1 cellular context compared by ENCODE assay signal in genomic region chr3:31132132-31132769, GRCh38.
TF ChIP-seq lines count a peak whose summit lies in the region.

No MANE protein-coding gene starts in this region.

TF ChIP-seq in GM23338, 12 proteins besides CTCF, POLR2A, EP300 and RAD21 (continued from another document):
- TF ChIP-seq, protein P1, sequence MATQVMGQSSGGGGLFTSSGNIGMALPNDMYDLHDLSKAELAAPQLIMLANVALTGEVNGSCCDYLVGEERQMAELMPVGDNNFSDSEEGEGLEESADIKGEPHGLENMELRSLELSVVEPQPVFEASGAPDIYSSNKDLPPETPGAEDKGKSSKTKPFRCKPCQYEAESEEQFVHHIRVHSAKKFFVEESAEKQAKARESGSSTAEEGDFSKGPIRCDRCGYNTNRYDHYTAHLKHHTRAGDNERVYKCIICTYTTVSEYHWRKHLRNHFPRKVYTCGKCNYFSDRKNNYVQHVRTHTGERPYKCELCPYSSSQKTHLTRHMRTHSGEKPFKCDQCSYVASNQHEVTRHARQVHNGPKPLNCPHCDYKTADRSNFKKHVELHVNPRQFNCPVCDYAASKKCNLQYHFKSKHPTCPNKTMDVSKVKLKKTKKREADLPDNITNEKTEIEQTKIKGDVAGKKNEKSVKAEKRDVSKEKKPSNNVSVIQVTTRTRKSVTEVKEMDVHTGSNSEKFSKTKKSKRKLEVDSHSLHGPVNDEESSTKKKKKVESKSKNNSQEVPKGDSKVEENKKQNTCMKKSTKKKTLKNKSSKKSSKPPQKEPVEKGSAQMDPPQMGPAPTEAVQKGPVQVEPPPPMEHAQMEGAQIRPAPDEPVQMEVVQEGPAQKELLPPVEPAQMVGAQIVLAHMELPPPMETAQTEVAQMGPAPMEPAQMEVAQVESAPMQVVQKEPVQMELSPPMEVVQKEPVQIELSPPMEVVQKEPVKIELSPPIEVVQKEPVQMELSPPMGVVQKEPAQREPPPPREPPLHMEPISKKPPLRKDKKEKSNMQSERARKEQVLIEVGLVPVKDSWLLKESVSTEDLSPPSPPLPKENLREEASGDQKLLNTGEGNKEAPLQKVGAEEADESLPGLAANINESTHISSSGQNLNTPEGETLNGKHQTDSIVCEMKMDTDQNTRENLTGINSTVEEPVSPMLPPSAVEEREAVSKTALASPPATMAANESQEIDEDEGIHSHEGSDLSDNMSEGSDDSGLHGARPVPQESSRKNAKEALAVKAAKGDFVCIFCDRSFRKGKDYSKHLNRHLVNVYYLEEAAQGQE (IDR thresholded peaks at IDR 0.05; ENCODE audit: unreplicated experiment) = no peak
